In genomic region chr21:42012763-42013329, GRCh38 we compare ENCODE assay signal across 1 cellular context.
TF ChIP-seq lines count a peak whose summit lies in the region.

No MANE protein-coding gene starts in this region.

TF ChIP-seq in GM23338, 12 proteins besides CTCF, POLR2A, EP300 and RAD21:
- TF ChIP-seq EZH2 (IDR thresholded peaks at IDR 0.05; ENCODE audit: low read depth, unreplicated experiment): no peak
- no peak for TF ChIP-seq CREB1 (CRISPR knock-in tag; IDR thresholded peaks at IDR 0.05; ENCODE audit: low read depth)
- no peak for TF ChIP-seq ZNF114 (CRISPR knock-in tag; IDR thresholded peaks at IDR 0.05)
- no peak for TF ChIP-seq STAT1 (IDR thresholded peaks at IDR 0.05; ENCODE audit: unreplicated experiment)
- no peak for TF ChIP-seq ETS1 (IDR thresholded peaks at IDR 0.05)
- no peak for TF ChIP-seq REST (IDR thresholded peaks at IDR 0.05; ENCODE audit: unreplicated experiment)
- TF ChIP-seq POLR2AphosphoS5 (IDR thresholded peaks at IDR 0.05; ENCODE audit: low read depth): no peak
- TF ChIP-seq ZNF331 (CRISPR knock-in tag; IDR thresholded peaks at IDR 0.05; ENCODE audit: low read depth): no peak
- TF ChIP-seq JUNB (IDR thresholded peaks at IDR 0.05; ENCODE audit: unreplicated experiment): no peak
- TF ChIP-seq EZH2phosphoT487 (IDR thresholded peaks at IDR 0.05; ENCODE audit: unreplicated experiment): no peak
- no peak for TF ChIP-seq ZNF462 (CRISPR knock-in tag; IDR thresholded peaks at IDR 0.05)
- no peak for TF ChIP-seq NANOG (IDR thresholded peaks at IDR 0.05; ENCODE audit: borderline replicate concordance)
TF ChIP-seq in GM23338: peak in this region for 0.
